Comparison of ENCODE assay signal across 8 cellular contexts in genomic region chr16:20899503-20900298, GRCh38. TPM values are rescaled to one million over a fixed set of nuclear protein-coding genes. Genes with fewer than 3 reads are reported as not detected.
A peak's percentile ranks its signal among the peaks of the same experiment; 100 is the strongest.
DNase-seq lines count a peak whose midpoint lies in the region; ATAC-seq and TF ChIP-seq lines count a peak whose summit lies in the region.

No MANE protein-coding gene starts in this region.

- H3K27ac ChIP-seq in C4-2B (peak overlapping the region; percentile 90), adipose tissue (ENCODE audit: low read depth, low read length) (peak overlapping the region; percentile 56)

- no peaks in the 10 kb centered on the region for H3K9me3 Mint-ChIP-seq in immature natural killer cell

- no peaks in the 10 kb centered on the region for H3K36me3 Mint-ChIP-seq in immature natural killer cell

- peaks cover 54 to 70% of the 10 kb centered on the region in 2 donors for H3K4me1 Mint-ChIP-seq in immature natural killer cell

- TF ChIP-seq CTCF in C4-2B (conservative IDR thresholded peaks at IDR 0.05) = no peak

- H3K27ac Mint-ChIP-seq in immature natural killer cell = peak overlapping the region; percentile 97 to 99 (median 98)

- H3K27me3 Mint-ChIP-seq in immature natural killer cell (ENCODE audit: low read depth in 3 of 3) = peaks cover 10 to 25% (median 17%) of the 10 kb centered on the region in 3 donors

- 0% methylated on average over 22 to 23 of the region's 23 CpGs for WGBS in adipose tissue, 3 donors

- DNase-seq in HuH-7.5 (ENCODE audit: low spot score) = peak; percentile 28
- peak in 1 of 3 donors; percentile 30 for DNase-seq in immature natural killer cell
- DNase-seq in stimulated activated CD8-positive, alpha-beta memory T cell treated with anti-CD3 and anti-CD28 coated beads, Interleukin-4, amount 100 ng/mL, for 48 hours = peak; percentile 31
- no peak for DNase-seq in cerebellar nuclear complex (lab: John Stamatoyannopoulos, UW)
- no peak for DNase-seq in amniotic stem cell (lab: John Stamatoyannopoulos, UW)

- no peak for ATAC-seq in HG02759 (IDR thresholded peaks at IDR 0.05; ENCODE audit: unreplicated experiment)

- H3K4me3 Mint-ChIP-seq in immature natural killer cell = peak overlapping the region; percentile 92 to 96 (median 95)

RNA-seq across cellular contexts. Expression of gene DCUN1D3, which starts 0.5 kb away (rescaled TPM):
- polyA plus RNA-seq in adipose tissue (10 to 100 TPM in 2 of 3 donors, 1 to 10 TPM in 1; 2.0 to 18.3 (median 18.3) TPM), immature natural killer cell (1 to 10 TPM in 1 of 3 donors, under 1 TPM in 2; 0.06 to 1.5 (median 0.74) TPM)

RNA-seq across cellular contexts. Expression of gene LYRM1, which starts 0.9 kb away (rescaled TPM):
- polyA plus RNA-seq in adipose tissue (10 to 100 TPM; 26.9 to 76.0 (median 61.2) TPM), immature natural killer cell (10 to 100 TPM; 23.8 to 37.1 (median 36.4) TPM)

Comparison
In these comparisons a context has a peak if more than half of its experiments do, and no peak if none do; other contexts are left out.
1. DNase-seq: peak in HuH-7.5 (single experiment) and stimulated activated CD8-positive, alpha-beta memory T cell treated with anti-CD3 and anti-CD28 coated beads, Interleukin-4, amount 100 ng/mL, for 48 hours (single experiment); none in cerebellar nuclear complex (0 of 2) and amniotic stem cell (single experiment).